8 cellular contexts compared by ENCODE assay signal in the genomic region with DNA sequence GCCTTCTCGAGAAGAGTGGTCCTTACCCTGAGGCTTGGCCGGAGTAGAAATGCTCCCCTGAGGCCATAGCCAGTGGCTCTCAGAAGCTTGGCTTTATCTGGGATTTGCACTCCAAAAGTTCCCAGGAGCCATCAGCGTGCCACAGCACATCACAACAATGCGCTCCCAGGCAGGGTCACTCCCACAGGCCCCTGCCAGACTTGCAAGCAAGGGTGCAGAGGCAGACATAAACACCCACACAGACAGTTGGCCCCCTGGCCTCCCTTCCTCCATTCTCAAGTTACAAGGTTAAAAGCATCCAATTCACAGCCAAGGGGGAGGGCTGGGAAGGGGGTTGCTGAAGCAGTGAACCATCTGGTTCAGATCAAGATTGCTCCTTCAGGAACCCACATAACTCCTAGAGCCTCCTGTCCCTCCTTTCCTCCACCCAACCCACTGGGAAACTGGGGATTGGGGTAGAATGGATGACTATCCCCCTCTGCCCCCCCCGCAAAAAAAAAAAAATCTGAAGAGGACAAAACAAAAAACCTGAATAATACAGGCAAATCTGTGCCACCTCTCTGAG. TPM values are rescaled to one million over a fixed set of nuclear protein-coding genes. Genes with fewer than 3 reads are reported as not detected.
DNase-seq lines count a peak whose midpoint lies in the region; ATAC-seq and TF ChIP-seq lines count a peak whose summit lies in the region.

No MANE protein-coding gene starts in this region.

- peak; percentile 75 for DNase-seq in A673 (ENCODE audit: low spot score)
- DNase-seq in GM23248: peak; percentile 77
- DNase-seq in UCSD-AML1 (lab: John Stamatoyannopoulos, UW; ENCODE audit: unreplicated experiment): peak; percentile 22
- no peak for DNase-seq in thoracic aorta (ENCODE audit: low spot score)
- DNase-seq in cerebellar nuclear complex (lab: John Stamatoyannopoulos, UW): no peak

- peak overlapping the region; percentile 66; the same call in 1 of the 2 replicates for H2AFZ ChIP-seq in GM23248

- CTCF ChIA-PET in A673 (lab: Charles Lee): no interaction called here

- H3K27ac ChIP-seq in A673 (ENCODE audit: low read depth, low read length, poor library complexity, severe bottlenecking) (peak overlapping the region; percentile 37), GM23248 (peak overlapping the region; percentile 76), thoracic aorta (peak overlapping the region; percentile 58 to 78)

- H3F3A ChIP-seq in GM23248 (ENCODE audit: insufficient read depth): peaks cover 35% of the 10 kb centered on the region

- in situ Hi-C loops in GM23248 (cut with MboI): no loop called here

- H3K4me2 ChIP-seq in GM23248 (ENCODE audit: unreplicated experiment): peak overlapping the region; percentile 98

- ATAC-seq in thoracic aorta (ENCODE audit: insufficient number of reproducible peaks, low FRiP score, low read depth): no peak
- ATAC-seq in GM18870 (IDR thresholded peaks at IDR 0.05; ENCODE audit: unreplicated experiment): no peak
- no peak for ATAC-seq in HG02642 (IDR thresholded peaks at IDR 0.05; ENCODE audit: poor library complexity, unreplicated experiment)

- peaks cover 53% of the 10 kb centered on the region for H3K79me2 ChIP-seq in GM23248 (ENCODE audit: insufficient read depth)

- H3K4me3 ChIP-seq in A673 (ENCODE audit: low read depth, low read length, poor library complexity, severe bottlenecking) (peak overlapping the region; percentile 73), GM23248 (peak overlapping the region; percentile 87), iPS-15b (ENCODE audit: low read depth, low read length) (peak overlapping the region; percentile 84), thoracic aorta (peak overlapping the region; percentile 75)

- H4K20me1 ChIP-seq in GM23248 (ENCODE audit: insufficient read depth): no peaks in the 10 kb centered on the region; the same call in 1 of the 2 replicates

- H3K9ac ChIP-seq in GM23248 (peak overlapping the region; percentile 84), iPS-15b (ENCODE audit: low read depth, low read length) (no peak overlapping the region)

- POLR2A ChIA-PET in A673 (lab: Charles Lee; ENCODE audit: low non-redundant PET): no interaction called here

- TF ChIP-seq CTCF in A673 (conservative IDR thresholded peaks at IDR 0.05; ENCODE audit: low read depth, low read length) (no peak), thoracic aorta (IDR thresholded peaks at IDR 0.05) (no peak)

- H3K9me2 ChIP-seq in GM23248 (ENCODE audit: insufficient read depth): no peaks in the 10 kb centered on the region

- TSS peak; percentile 55 for BruUV-seq in A673 (replicated peaks; lab: Mats Ljungman, UMichigan)

- H3K27me3 ChIP-seq in A673 (replicated peaks; ENCODE audit: insufficient read depth, low read depth, low read length, poor library complexity) (no peaks in the 10 kb centered on the region), GM23248 (replicated peaks; ENCODE audit: insufficient read depth) (no peaks in the 10 kb centered on the region), iPS-15b (ENCODE audit: control insufficient read depth, insufficient read depth, low read length) (peaks cover 2% of the 10 kb centered on the region), thoracic aorta (replicated peaks; ENCODE audit: insufficient read depth) (no peaks in the 10 kb centered on the region)

- H3K9me3 ChIP-seq in A673 (ENCODE audit: low read depth, low read length, poor library complexity, severe bottlenecking) (no peaks in the 10 kb centered on the region), GM23248 (ENCODE audit: low read depth) (no peaks in the 10 kb centered on the region), iPS-15b (ENCODE audit: control insufficient read depth, insufficient read depth, low read length) (no peaks in the 10 kb centered on the region), thoracic aorta (no peaks in the 10 kb centered on the region)

- 18 to 19% methylated on average over 5 of the region's 5 CpGs for WGBS in GM23248 (ENCODE audit: low coverage in 1 of 2, low lambda C conversion rate in 2 of 2, missing lambda C conversion rate in 2 of 2), 2 experiments

- peaks cover 30% of the 10 kb centered on the region for H3K4me1 ChIP-seq in A673 (ENCODE audit: insufficient read depth, low read length, poor library complexity, severe bottlenecking)
- peaks cover 39% of the 10 kb centered on the region for H3K4me1 ChIP-seq in GM23248 (ENCODE audit: insufficient read depth)
- peaks cover 30% of the 10 kb centered on the region for H3K4me1 ChIP-seq in iPS-15b (ENCODE audit: control insufficient read depth, insufficient read depth, low read length)
- H3K4me1 ChIP-seq in thoracic aorta (ENCODE audit: control insufficient read depth in 1 of 2, low read depth in 2 of 2): peaks cover 26 to 52% of the 10 kb centered on the region in 2 donors

- H3K36me3 ChIP-seq in A673 (ENCODE audit: insufficient read depth, low read length, poor library complexity, severe bottlenecking): no peaks in the 10 kb centered on the region
- no peaks in the 10 kb centered on the region for H3K36me3 ChIP-seq in GM23248 (ENCODE audit: low read depth)
- peaks cover 3% of the 10 kb centered on the region for H3K36me3 ChIP-seq in iPS-15b (ENCODE audit: control insufficient read depth, insufficient read depth, low read length)
- H3K36me3 ChIP-seq in thoracic aorta: no peaks in the 10 kb centered on the region

- intact Hi-C loops in A673 (cut with micrococcal nuclease; ENCODE audit: unreplicated experiment): loop anchor here (5.0 kb wide), 1 partner anchor 35 kb away; no protein-coding TSS in a partner anchor

RNA-seq across cellular contexts. Expression of a gene that starts 1.8 kb away (rescaled TPM):
- 26.5 and 29.0 TPM in 2 replicates for total RNA-seq in A673 (2021)
- 28.8 and 32.5 TPM in 2 replicates for total RNA-seq in GM23248 (2014; rRNA removed; shearing (Covaris generic))
- 10.8 and 13.3 TPM in 2 replicates for polyA plus RNA-seq in GM23248 (2016; fragmentation: Nextera tagmentation; extraction: Ambion mirVana)
- 10 to 100 TPM; 21.0 to 28.4 TPM for total RNA-seq in thoracic aorta

RNA-seq across cellular contexts. Expression of a gene that starts 17.3 kb away (rescaled TPM):
- total RNA-seq in A673 (2021) (11.2 and 14.8 TPM in 2 replicates), thoracic aorta (10 to 100 TPM; 16.1 to 20.4 TPM)
- total RNA-seq in GM23248 (2014; rRNA removed; shearing (Covaris generic)): 6.1 and 6.8 TPM in 2 replicates
- 2.2 and 2.6 TPM in 2 replicates for polyA plus RNA-seq in GM23248 (2016; fragmentation: Nextera tagmentation; extraction: Ambion mirVana)

Comparison
In these comparisons a context has a peak if more than half of its experiments do, and no peak if none do; other contexts are left out.
1. DNase-seq: peak in A673 (single experiment), GM23248 (single experiment) and UCSD-AML1 (single experiment); none in thoracic aorta (single experiment) and cerebellar nuclear complex (0 of 2).
2. Peak in every context shown above with its lines, with median percentiles within 50 percentile points of each other: H3K27ac ChIP-seq and H3K4me3 ChIP-seq.